28 cellular contexts compared by ENCODE assay signal in genomic region chr5:41403846-41404245, GRCh38.
"Had no signal": no experiment of that assay in that cellular context is flagged by ENCODE, and none has a peak within 500 bp of the region (broad histone marks: within the 10 kb centered on the region; RNA-seq: fewer than 3 reads in every experiment).

No MANE protein-coding gene starts in this region.

- H3K9me3 ChIP-seq: body of pancreas, SJSA1 had no signal

- H3K4me3 ChIP-seq: ascending aorta, body of pancreas, cardiac muscle cell, SJSA1 had no signal

- H3K4me1 ChIP-seq: ascending aorta had no signal

- H3K27ac ChIP-seq: ascending aorta, body of pancreas, SJSA1 had no signal

- H3K36me3 ChIP-seq: ascending aorta, cardiac muscle cell, SJSA1 had no signal

- H3K27me3 ChIP-seq: ascending aorta, body of pancreas, cardiac muscle cell, SJSA1 had no signal

- DNase-seq: activated CD4-positive, alpha-beta T cell treated with anti-CD3 and anti-CD28 coated beads for 48 hours; activated CD4-positive, alpha-beta T cell treated with anti-CD3 and anti-CD28 coated beads, Interleukin-2, amount 50 U/mL, for 4 hours; activated CD4-positive, CD25-positive, alpha-beta regulatory T cell treated with anti-CD3 and anti-CD28 coated beads, Interleukin-2, amount 50 U/mL, for 72 hours; activated CD8-positive, alpha-beta memory T cell treated with anti-CD3 and anti-CD28 coated beads, Interleukin-2, amount 10 ng/mL, durations not matched to agents 7 days and 5 days; activated effector memory CD4-positive, alpha-beta T cell treated with Interleukin-2 at 50 U/mL for 16 hours; activated naive CD4-positive, alpha-beta T cell; activated T-cell treated with anti-CD3 and anti-CD28 coated beads, Interleukin-2, amount 50 U/mL, for 24 hours; amniotic stem cell; body of pancreas; KG1; NCI-H1092 treated with DMSO at 0.1 percent for 48 hours; NCI-H1436; NCI-H1694 treated with DMSO at 0.1 percent for 48 hours; NCI-H2029 treated with DMSO at 0.1 percent for 48 hours; NCI-H345; NCI-H510A; NCI-H526 treated with DMSO at 0.1 percent for 48 hours; NK-92 treated with Interleukin-12 subunit alpha and Interleukin-12 subunit beta, amount 100 ng/mL, for 24 hours; OCI-M1; Right ventricle myocardium superior; RPMI8226; T-helper 17 cell; T-helper 9 cell had no signal

- ATAC-seq: activated CD8-positive, alpha-beta memory T cell treated with anti-CD3 and anti-CD28 coated beads, Interleukin-2, amount 10 ng/mL, durations not matched to agents 7 days and 5 days; body of pancreas; Panc1; T-helper 17 cell; WTC11 had no signal
